In the genomic region with DNA sequence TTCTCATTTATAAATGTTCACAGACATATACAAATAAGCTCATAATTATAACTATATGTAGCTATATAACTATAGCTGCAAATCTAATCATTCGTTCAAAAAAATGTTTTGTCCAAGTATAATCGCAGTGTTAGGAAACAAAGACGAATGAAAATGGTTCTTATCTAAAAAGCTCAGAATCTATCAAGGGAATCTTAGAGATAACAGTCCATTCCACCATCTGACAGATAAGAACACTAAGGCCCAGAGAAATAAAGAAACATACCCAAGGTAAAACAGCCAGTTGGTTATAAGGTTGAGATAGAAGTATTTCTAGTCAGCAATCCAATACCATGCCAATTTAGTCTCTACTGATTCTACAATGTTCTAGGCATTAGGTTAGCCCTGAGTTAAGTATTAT, we compare ENCODE assay signal across 18 cellular contexts. TPM values are rescaled to one million over a fixed set of nuclear protein-coding genes. Genes with fewer than 3 reads are reported as not detected.
A peak's percentile ranks its signal among the peaks of the same experiment; 100 is the strongest.
DNase-seq lines count a peak whose midpoint lies in the region; ATAC-seq and TF ChIP-seq lines count a peak whose summit lies in the region.
"Had no signal": no experiment of that assay in that cellular context is flagged by ENCODE, and none has a peak within 500 bp of the region (broad histone marks: within the 10 kb centered on the region; RNA-seq: fewer than 3 reads in every experiment).

No MANE protein-coding gene starts in this region.

- H3F3A ChIP-seq in SK-N-SH (replicated peaks; ENCODE audit: insufficient read depth) = peaks cover 17% of the 10 kb centered on the region

- H3K4me3 ChIP-seq in SK-N-SH (ENCODE audit: low read depth in 2 of 2, low read length in 1 of 2) = no peak overlapping the region
- H3K4me3 ChIP-seq in SJSA1 = no peak overlapping the region
- H3K4me3 ChIP-seq in mesenchymal stem cell (ENCODE audit: insufficient read depth in 1 of 2, low read depth in 1 of 2, low read length in 2 of 2) = no peak overlapping the region
- H3K4me3 ChIP-seq in thoracic aorta = no peak overlapping the region
- H3K4me3 ChIP-seq: MG63, PC-9 had no signal

- ATAC-seq in SK-N-SH treated with all-trans-retinoic acid at 6 μM for 48 hours (no peak), thoracic aorta (ENCODE audit: insufficient number of reproducible peaks, low FRiP score, low read depth) (no peak)

- H3K18ac ChIP-seq in mesenchymal stem cell (ENCODE audit: low read depth in 1 of 2, low read length in 2 of 2) = no peak overlapping the region

- H3K9ac ChIP-seq in SK-N-SH (no peak overlapping the region), mesenchymal stem cell (ENCODE audit: low read length) (peak overlapping the region; percentile 88)

- no peak overlapping the region for H3K4me3 Mint-ChIP-seq in chondrocyte (ENCODE audit: unreplicated experiment)
- H3K4me3 Mint-ChIP-seq: CD4-positive, CD25-positive, alpha-beta regulatory T cell; H9 had no signal

- no peak overlapping the region for H2BK12ac ChIP-seq in mesenchymal stem cell (ENCODE audit: low read length in 2 of 2)

- no peak overlapping the region for H3K23ac ChIP-seq in mesenchymal stem cell (ENCODE audit: low read length in 2 of 2)

- peaks cover 9% of the 10 kb centered on the region for H4K20me1 ChIP-seq in SK-N-SH (ENCODE audit: insufficient read depth)

- POLR2A ChIA-PET in SK-N-SH (lab: Yijun Ruan, JAX) = no interaction called here

- H3K79me1 ChIP-seq in mesenchymal stem cell (replicated peaks; ENCODE audit: low read length, poor library complexity, severe bottlenecking) = peaks cover 15% of the 10 kb centered on the region

- no peaks in the 10 kb centered on the region for H3K9me3 Mint-ChIP-seq in chondrocyte (ENCODE audit: low read depth)
- H3K9me3 Mint-ChIP-seq: CD4-positive, CD25-positive, alpha-beta regulatory T cell; H9 had no signal

- H2BK15ac ChIP-seq in mesenchymal stem cell (ENCODE audit: low read depth, poor library complexity, severe bottlenecking) = no peak overlapping the region

- H2BK120ac ChIP-seq in mesenchymal stem cell (ENCODE audit: low read depth, low read length) = no peak overlapping the region

- H3K4me2 ChIP-seq in SK-N-SH = 0 out of 2 replicates have a peak overlapping the region, but pooled peaks have one; percentile 45
- H3K4me2 ChIP-seq in mesenchymal stem cell (ENCODE audit: low read length, poor library complexity, severe bottlenecking) = no peak overlapping the region
- H3K4me2 ChIP-seq: PC-9 had no signal

- H3K4me1 ChIP-seq in SK-N-SH (ENCODE audit: control insufficient read depth in 1 of 2, insufficient read depth in 2 of 2, low read depth in 1 of 2, low read length in 1 of 2) = peaks cover 19 to 23% of the 10 kb centered on the region in 2 experiments
- H3K4me1 ChIP-seq in SJSA1 (replicated peaks) = peaks cover 39% of the 10 kb centered on the region
- peaks cover 4% of the 10 kb centered on the region for H3K4me1 ChIP-seq in mesenchymal stem cell (ENCODE audit: control insufficient read depth, insufficient read depth, low read depth, low read length)
- peaks cover 29 to 43% of the 10 kb centered on the region in 2 donors for H3K4me1 ChIP-seq in thoracic aorta (ENCODE audit: control insufficient read depth in 1 of 2, low read depth in 2 of 2)

- CTCF ChIA-PET in SK-N-SH (lab: Yijun Ruan, JAX) = interaction anchor here (0.6 to 3.8 kb wide), 18 partner anchors 10 to 732 kb away, joined by 3 to 20 read pairs (median 5); no protein-coding TSS in a partner anchor

- no peaks in the 10 kb centered on the region for H3K36me3 Mint-ChIP-seq in chondrocyte (ENCODE audit: low read depth)

- no peak overlapping the region for H2BK5ac ChIP-seq in mesenchymal stem cell (ENCODE audit: low read depth, low read length, poor library complexity, severe bottlenecking)

- H3K36me3 ChIP-seq in SK-N-SH (replicated peaks in 1 of 2; ENCODE audit: control insufficient read depth in 1 of 2, insufficient read depth in 2 of 2, low read length in 1 of 2) (peaks cover 3 to 7% of the 10 kb centered on the region in 2 experiments), SJSA1 (no peaks in the 10 kb centered on the region), mesenchymal stem cell (ENCODE audit: control insufficient read depth in 1 of 2, insufficient read depth in 2 of 2, low read depth in 1 of 2, low read length in 2 of 2) (no peaks in the 10 kb centered on the region), thoracic aorta (no peaks in the 10 kb centered on the region)
- H3K36me3 ChIP-seq: MG63 had no signal

- H4K91ac ChIP-seq in mesenchymal stem cell (ENCODE audit: low read length) = no peak overlapping the region

- H3K27ac ChIP-seq in SK-N-SH (ENCODE audit: low read depth in 2 of 2, low read length in 1 of 2) = peak overlapping the region in 1 of 2 experiments; percentile 92; a peak in 3 of 4 replicates
- peak overlapping the region; percentile 85 for H3K27ac ChIP-seq in SJSA1
- peak overlapping the region; percentile 27 for H3K27ac ChIP-seq in mesenchymal stem cell (ENCODE audit: low read length, poor library complexity, severe bottlenecking)
- peak overlapping the region; percentile 63 to 79 for H3K27ac ChIP-seq in thoracic aorta
- H3K27ac ChIP-seq: 22Rv1, HL-60, PC-9 had no signal

- no peak for DNase-seq in SK-N-SH
- DNase-seq in SJSA1 (ENCODE audit: low read depth in 1 of 2, low spot score in 2 of 2) = no peak
- no peak for DNase-seq in mesenchymal stem cell
- DNase-seq in thoracic aorta (ENCODE audit: low spot score) = no peak
- DNase-seq in mucosa of gallbladder (ENCODE audit: low spot score) = no peak
- DNase-seq in chondrocyte (ENCODE audit: low spot score) = no peak
- DNase-seq in activated T-cell treated with anti-CD3 and anti-CD28 coated beads, Interleukin-2, amount 50 U/mL, for 48 hours = no peak
- DNase-seq: H9, NCI-H1048, NCI-H1436 treated with DMSO at 0.1 percent for 48 hours, NCI-H2029, NCI-H526 treated with DMSO at 0.1 percent for 48 hours, PC-9 had no signal

- no peak for TF ChIP-seq EP300 in SK-N-SH (IDR thresholded peaks at IDR 0.05; ENCODE audit: borderline replicate concordance in 1 of 2, low read depth in 1 of 2, low read length in 1 of 2)

- H3K4ac ChIP-seq in mesenchymal stem cell (ENCODE audit: low read depth in 1 of 2, low read length in 2 of 2) = no peak overlapping the region

- TF ChIP-seq RAD21 in SK-N-SH (IDR thresholded peaks at IDR 0.05; ENCODE audit: low read length) = no peak

- H3K4me1 Mint-ChIP-seq in chondrocyte (ENCODE audit: low read depth) = peaks cover 66% of the 10 kb centered on the region

- H3K9me3 ChIP-seq in SK-N-SH = no peaks in the 10 kb centered on the region
- H3K9me3 ChIP-seq in SJSA1 (replicated peaks) = no peaks in the 10 kb centered on the region
- no peaks in the 10 kb centered on the region for H3K9me3 ChIP-seq in mesenchymal stem cell (ENCODE audit: control insufficient read depth, low read length)
- no peaks in the 10 kb centered on the region for H3K9me3 ChIP-seq in thoracic aorta
- H3K9me3 ChIP-seq: MG63 had no signal

- H2AFZ ChIP-seq in SK-N-SH (ENCODE audit: low read depth) = no peak overlapping the region
- H2AFZ ChIP-seq in mesenchymal stem cell (ENCODE audit: low read depth, low read length) = no peak overlapping the region
- H2AFZ ChIP-seq: PC-9 had no signal

- H3K14ac ChIP-seq in mesenchymal stem cell (ENCODE audit: low read length in 2 of 2) = no peak overlapping the region

- WGBS in SK-N-SH (ENCODE audit: low lambda C conversion rate) = 86% methylated on average over 3 of the region's 3 CpGs
- WGBS in mesenchymal stem cell = 97% methylated on average over 3 of the region's 3 CpGs

- no peaks in the 10 kb centered on the region for H3K27me3 ChIP-seq in SK-N-SH (ENCODE audit: insufficient read depth)
- no peaks in the 10 kb centered on the region for H3K27me3 ChIP-seq in SJSA1 (replicated peaks)
- no peaks in the 10 kb centered on the region for H3K27me3 ChIP-seq in mesenchymal stem cell (ENCODE audit: control insufficient read depth in 1 of 2, insufficient read depth in 1 of 2, low read length in 2 of 2)
- H3K27me3 ChIP-seq in thoracic aorta (replicated peaks; ENCODE audit: insufficient read depth) = no peaks in the 10 kb centered on the region
- H3K27me3 ChIP-seq: MG63 had no signal

- no peak for TF ChIP-seq CTCF in SK-N-SH (IDR thresholded peaks at IDR 0.05)
- TF ChIP-seq CTCF in thoracic aorta (IDR thresholded peaks at IDR 0.05) = no peak
- TF ChIP-seq CTCF in chondrocyte (IDR thresholded peaks at IDR 0.05) = no peak

- H3K9me2 ChIP-seq in SK-N-SH = no peaks in the 10 kb centered on the region

- no peak overlapping the region for H3K27ac Mint-ChIP-seq in chondrocyte (ENCODE audit: unreplicated experiment)
- H3K27ac Mint-ChIP-seq: H9 had no signal

- H3K27me3 Mint-ChIP-seq in chondrocyte (ENCODE audit: low read depth) = no peaks in the 10 kb centered on the region
- H3K27me3 Mint-ChIP-seq: CD4-positive, CD25-positive, alpha-beta regulatory T cell had no signal

- peaks cover 78% of the 10 kb centered on the region for H3K79me2 ChIP-seq in SK-N-SH (ENCODE audit: insufficient read depth)

- H2AK5ac ChIP-seq in mesenchymal stem cell (ENCODE audit: low read length, severe bottlenecking) = peak overlapping the region; percentile 18

- no peak overlapping the region for H4K8ac ChIP-seq in mesenchymal stem cell (ENCODE audit: low read length)

TF ChIP-seq in SK-N-SH, 30 proteins besides CTCF, POLR2A, EP300 and RAD21 (continues in another document):
- no peak for TF ChIP-seq FOSL2 (IDR thresholded peaks at IDR 0.05; ENCODE audit: borderline replicate concordance, low read depth)
- TF ChIP-seq NRF1 (IDR thresholded peaks at IDR 0.05; ENCODE audit: low read depth, low read length) = no peak

TF ChIP-seq in SK-N-SH treated with all-trans-retinoic acid at 6 μM for 48 hours, 23 proteins besides CTCF, POLR2A, EP300 and RAD21 (continues in another document):
- TF ChIP-seq ZNF70 (CRISPR knock-in tag; IDR thresholded peaks at IDR 0.05) (no peak), ISL1 (CRISPR knock-in tag; IDR thresholded peaks at IDR 0.05) (no peak), ZC3H10 (CRISPR knock-in tag; IDR thresholded peaks at IDR 0.05) (no peak), PPARA (CRISPR knock-in tag; IDR thresholded peaks at IDR 0.05; ENCODE audit: borderline replicate concordance) (no peak), SNAI2 (CRISPR knock-in tag; IDR thresholded peaks at IDR 0.05) (no peak)

RNA-seq across cellular contexts. Expression of gene CHCHD3, which starts 30.2 kb away (rescaled TPM):
- 97.1 and 119 TPM in 2 replicates for polyA plus RNA-seq in SK-N-SH (2012; rRNA removed)
- 135 and 141 TPM in 2 replicates for polyA plus RNA-seq in SK-N-SH (2012; cell fraction: cytosol; rRNA removed)
- polyA plus RNA-seq in SK-N-SH (2012; cell fraction: nucleus; rRNA removed) = 25.0 and 44.7 TPM in 2 replicates
- 150 and 198 TPM in 2 replicates for total RNA-seq in SJSA1 (2014; rRNA removed; shearing (Covaris generic))
- 67.6 TPM for polyA plus RNA-seq in mesenchymal stem cell (2013, experiment 1 of 2)
- 68.6 TPM for polyA plus RNA-seq in mesenchymal stem cell (2013, experiment 2 of 2)
- total RNA-seq in thoracic aorta (10 to 100 TPM; 36.1 to 43.0 TPM), mucosa of gallbladder (42.2 TPM), chondrocyte (41.8 to 45.6 TPM (median 42.6 TPM) in 3 replicates)
